ENCODE assay signal across 8 cellular contexts in genomic region chrX:139170526-139171173, GRCh38.
"Had no signal": no experiment of that assay in that cellular context is flagged by ENCODE, and none has a peak within 500 bp of the region (broad histone marks: within the 10 kb centered on the region; RNA-seq: fewer than 3 reads in every experiment).

No MANE protein-coding gene starts in this region.

- H3K4me3 ChIP-seq: GM23248, K562 had no signal

- FAIRE-seq: H54, HTR-8/SVneo, K562 had no signal

- H3K27ac Mint-ChIP-seq: H9 had no signal

- DNase-seq: GM23248, GOT3, H9, HCEC 1CT, IMR-90 had no signal

- H3K9ac ChIP-seq: GM23248 had no signal

- H3K27ac ChIP-seq: GM23248 had no signal

- H2AFZ ChIP-seq: GM23248 had no signal
